In the genomic region with DNA sequence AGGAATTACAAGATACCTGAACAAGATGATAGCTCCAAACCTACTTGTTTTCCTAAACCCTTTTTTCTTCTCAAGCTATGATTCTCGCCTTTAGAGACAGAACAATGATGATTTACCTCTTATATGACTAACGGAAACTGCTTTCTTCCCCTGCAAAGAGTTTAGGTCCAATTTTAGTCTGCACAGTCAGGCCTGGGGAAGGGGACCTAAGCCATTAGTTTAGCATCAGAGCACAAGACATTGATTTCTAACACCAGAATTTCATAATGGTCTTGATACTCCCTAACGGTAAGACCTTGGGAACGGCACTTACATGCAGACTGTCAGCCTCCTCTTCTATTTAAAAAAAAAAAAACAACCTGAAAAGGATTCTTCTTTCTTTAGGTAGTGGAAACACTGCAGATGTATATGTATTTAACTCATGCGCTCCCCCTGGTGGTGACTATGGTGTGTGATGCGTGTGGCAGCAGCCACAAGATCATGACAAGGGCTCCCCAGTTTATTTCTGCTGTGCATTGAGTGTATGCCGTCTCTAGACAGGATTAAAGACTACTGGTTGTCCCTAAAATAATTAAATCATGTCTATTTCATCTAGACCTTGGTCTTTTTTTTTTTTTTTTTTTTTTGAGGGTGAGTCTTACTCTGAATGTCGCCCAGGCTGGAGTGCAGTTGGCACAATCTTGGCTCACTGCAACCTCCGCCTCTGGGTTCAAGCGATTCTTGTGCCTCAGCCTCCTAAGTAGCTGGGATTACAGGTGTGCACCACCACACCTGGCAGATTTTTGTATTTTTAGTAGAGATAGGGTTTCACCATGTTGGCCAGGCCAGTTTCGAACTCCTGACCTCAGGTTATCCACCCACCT, we compare ENCODE assay signal across 1 cellular context.
TF ChIP-seq lines count a peak whose summit lies in the region.

No MANE protein-coding gene starts in this region.

TF ChIP-seq in GM12878, 131 proteins besides CTCF, POLR2A, EP300 and RAD21 (continued from another document):
- TF ChIP-seq, protein P1, sequence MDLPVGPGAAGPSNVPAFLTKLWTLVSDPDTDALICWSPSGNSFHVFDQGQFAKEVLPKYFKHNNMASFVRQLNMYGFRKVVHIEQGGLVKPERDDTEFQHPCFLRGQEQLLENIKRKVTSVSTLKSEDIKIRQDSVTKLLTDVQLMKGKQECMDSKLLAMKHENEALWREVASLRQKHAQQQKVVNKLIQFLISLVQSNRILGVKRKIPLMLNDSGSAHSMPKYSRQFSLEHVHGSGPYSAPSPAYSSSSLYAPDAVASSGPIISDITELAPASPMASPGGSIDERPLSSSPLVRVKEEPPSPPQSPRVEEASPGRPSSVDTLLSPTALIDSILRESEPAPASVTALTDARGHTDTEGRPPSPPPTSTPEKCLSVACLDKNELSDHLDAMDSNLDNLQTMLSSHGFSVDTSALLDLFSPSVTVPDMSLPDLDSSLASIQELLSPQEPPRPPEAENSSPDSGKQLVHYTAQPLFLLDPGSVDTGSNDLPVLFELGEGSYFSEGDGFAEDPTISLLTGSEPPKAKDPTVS (IDR thresholded peaks at IDR 0.05; ENCODE audit: low read depth, low read length) = no peak
- no peak for TF ChIP-seq STAT3 (IDR thresholded peaks at IDR 0.05; ENCODE audit: low read depth, low read length)
- no peak for TF ChIP-seq ATF2 (IDR thresholded peaks at IDR 0.05; ENCODE audit: low read length)
- TF ChIP-seq CREB1 (IDR thresholded peaks at IDR 0.05; ENCODE audit: low read depth) = peak; percentile 27; the same call in 1 of the 2 replicates
- no peak for TF ChIP-seq NFIC (IDR thresholded peaks at IDR 0.05; ENCODE audit: low read depth, low read length)
- no peak for TF ChIP-seq RAD51 (IDR thresholded peaks at IDR 0.05)
- TF ChIP-seq CREM (IDR thresholded peaks at IDR 0.05; ENCODE audit: low read depth) = peak; percentile 28; the same call in 1 of the 2 replicates
- no peak for TF ChIP-seq NR2F1 (conservative IDR thresholded peaks at IDR 0.05)
- TF ChIP-seq, protein P2, sequence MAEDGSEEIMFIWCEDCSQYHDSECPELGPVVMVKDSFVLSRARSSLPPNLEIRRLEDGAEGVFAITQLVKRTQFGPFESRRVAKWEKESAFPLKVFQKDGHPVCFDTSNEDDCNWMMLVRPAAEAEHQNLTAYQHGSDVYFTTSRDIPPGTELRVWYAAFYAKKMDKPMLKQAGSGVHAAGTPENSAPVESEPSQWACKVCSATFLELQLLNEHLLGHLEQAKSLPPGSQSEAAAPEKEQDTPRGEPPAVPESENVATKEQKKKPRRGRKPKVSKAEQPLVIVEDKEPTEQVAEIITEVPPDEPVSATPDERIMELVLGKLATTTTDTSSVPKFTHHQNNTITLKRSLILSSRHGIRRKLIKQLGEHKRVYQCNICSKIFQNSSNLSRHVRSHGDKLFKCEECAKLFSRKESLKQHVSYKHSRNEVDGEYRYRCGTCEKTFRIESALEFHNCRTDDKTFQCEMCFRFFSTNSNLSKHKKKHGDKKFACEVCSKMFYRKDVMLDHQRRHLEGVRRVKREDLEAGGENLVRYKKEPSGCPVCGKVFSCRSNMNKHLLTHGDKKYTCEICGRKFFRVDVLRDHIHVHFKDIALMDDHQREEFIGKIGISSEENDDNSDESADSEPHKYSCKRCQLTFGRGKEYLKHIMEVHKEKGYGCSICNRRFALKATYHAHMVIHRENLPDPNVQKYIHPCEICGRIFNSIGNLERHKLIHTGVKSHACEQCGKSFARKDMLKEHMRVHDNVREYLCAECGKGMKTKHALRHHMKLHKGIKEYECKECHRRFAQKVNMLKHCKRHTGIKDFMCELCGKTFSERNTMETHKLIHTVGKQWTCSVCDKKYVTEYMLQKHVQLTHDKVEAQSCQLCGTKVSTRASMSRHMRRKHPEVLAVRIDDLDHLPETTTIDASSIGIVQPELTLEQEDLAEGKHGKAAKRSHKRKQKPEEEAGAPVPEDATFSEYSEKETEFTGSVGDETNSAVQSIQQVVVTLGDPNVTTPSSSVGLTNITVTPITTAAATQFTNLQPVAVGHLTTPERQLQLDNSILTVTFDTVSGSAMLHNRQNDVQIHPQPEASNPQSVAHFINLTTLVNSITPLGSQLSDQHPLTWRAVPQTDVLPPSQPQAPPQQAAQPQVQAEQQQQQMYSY (CRISPR knock-in tag; IDR thresholded peaks at IDR 0.05) = no peak
- no peak for TF ChIP-seq ZNF622 (IDR thresholded peaks at IDR 0.05)
- TF ChIP-seq, protein P3, sequence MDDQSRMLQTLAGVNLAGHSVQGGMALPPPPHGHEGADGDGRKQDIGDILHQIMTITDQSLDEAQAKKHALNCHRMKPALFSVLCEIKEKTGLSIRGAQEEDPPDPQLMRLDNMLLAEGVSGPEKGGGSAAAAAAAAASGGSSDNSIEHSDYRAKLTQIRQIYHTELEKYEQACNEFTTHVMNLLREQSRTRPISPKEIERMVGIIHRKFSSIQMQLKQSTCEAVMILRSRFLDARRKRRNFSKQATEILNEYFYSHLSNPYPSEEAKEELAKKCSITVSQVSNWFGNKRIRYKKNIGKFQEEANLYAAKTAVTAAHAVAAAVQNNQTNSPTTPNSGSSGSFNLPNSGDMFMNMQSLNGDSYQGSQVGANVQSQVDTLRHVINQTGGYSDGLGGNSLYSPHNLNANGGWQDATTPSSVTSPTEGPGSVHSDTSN (IDR thresholded peaks at IDR 0.05; ENCODE audit: insufficient replicate concordance, low read depth, low read length) = no peak
- TF ChIP-seq KAT2A (conservative IDR thresholded peaks at IDR 0.05; ENCODE audit: control insufficient read depth, low read depth, low read length) = no peak
- TF ChIP-seq MXI1 (IDR thresholded peaks at IDR 0.05; ENCODE audit: low read depth, low read length) = no peak
- TF ChIP-seq ASH2L (IDR thresholded peaks at IDR 0.05; ENCODE audit: borderline replicate concordance, low read depth) = no peak
- TF ChIP-seq RBBP5 (conservative IDR thresholded peaks at IDR 0.05) = no peak
- 0 out of 2 replicates have a peak, but pooled peaks have one; percentile 39 for TF ChIP-seq RUNX3 (IDR thresholded peaks at IDR 0.05; ENCODE audit: low read length)
- TF ChIP-seq, protein P4, sequence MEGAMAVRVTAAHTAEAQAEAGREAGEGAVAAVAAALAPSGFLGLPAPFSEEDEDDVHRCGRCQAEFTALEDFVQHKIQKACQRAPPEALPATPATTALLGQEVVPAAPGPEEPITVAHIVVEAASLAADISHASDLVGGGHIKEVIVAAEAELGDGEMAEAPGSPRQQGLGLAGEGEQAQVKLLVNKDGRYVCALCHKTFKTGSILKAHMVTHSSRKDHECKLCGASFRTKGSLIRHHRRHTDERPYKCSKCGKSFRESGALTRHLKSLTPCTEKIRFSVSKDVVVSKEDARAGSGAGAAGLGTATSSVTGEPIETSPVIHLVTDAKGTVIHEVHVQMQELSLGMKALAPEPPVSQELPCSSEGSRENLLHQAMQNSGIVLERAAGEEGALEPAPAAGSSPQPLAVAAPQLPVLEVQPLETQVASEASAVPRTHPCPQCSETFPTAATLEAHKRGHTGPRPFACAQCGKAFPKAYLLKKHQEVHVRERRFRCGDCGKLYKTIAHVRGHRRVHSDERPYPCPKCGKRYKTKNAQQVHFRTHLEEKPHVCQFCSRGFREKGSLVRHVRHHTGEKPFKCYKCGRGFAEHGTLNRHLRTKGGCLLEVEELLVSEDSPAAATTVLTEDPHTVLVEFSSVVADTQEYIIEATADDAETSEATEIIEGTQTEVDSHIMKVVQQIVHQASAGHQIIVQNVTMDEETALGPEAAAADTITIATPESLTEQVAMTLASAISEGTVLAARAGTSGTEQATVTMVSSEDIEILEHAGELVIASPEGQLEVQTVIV (IDR thresholded peaks at IDR 0.05; ENCODE audit: borderline replicate concordance, partially characterized antibody) = no peak
- no peak for TF ChIP-seq BRCA1 (IDR thresholded peaks at IDR 0.05; ENCODE audit: low read depth, low read length)
